Comparison of ENCODE assay signal across 8 cellular contexts in the genomic region with DNA sequence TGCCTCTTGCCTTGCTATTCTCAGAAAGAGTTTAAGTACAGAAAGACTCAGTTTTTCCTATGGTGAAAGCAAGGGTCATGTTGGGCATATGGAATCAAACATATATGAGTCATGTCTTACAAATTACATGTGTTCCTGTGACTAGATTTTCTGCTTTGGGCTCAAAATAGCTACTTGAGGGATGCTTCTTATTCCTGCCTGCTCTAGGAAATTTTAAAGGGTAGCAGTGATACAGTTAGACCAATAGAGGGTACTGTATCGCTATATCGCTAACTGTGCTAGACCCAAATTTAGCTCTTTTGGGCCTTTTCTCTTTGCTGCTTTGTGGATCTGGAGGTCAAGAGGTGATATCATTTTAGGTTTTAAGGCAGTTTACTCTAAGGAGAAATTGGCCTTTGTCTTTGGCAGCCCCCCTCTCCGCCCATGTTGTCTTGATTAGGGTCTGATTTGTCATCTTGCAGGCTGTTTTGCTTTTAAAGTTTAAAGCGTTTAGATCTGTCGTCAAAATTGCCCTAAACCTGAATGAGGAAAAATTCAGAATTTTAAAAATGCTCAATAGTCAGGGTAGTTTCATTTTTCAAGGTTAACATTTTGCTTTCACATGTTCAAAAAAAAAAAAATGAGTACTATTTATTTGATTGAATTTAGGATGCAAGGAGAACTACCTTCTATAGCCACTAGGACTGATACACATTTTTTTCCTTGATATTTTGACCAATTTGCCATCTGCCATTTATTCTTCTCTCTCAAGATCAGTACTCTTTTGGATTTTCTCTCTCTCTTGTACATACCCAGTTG. TPM values are rescaled to one million over a fixed set of nuclear protein-coding genes. Genes with fewer than 3 reads are reported as not detected.
DNase-seq lines count a peak whose midpoint lies in the region; ATAC-seq and TF ChIP-seq lines count a peak whose summit lies in the region.

No MANE protein-coding gene starts in this region.

- H3K27me3 ChIP-seq in Caco-2 (replicated peaks; ENCODE audit: control insufficient read depth, insufficient read depth, low read length): no peaks in the 10 kb centered on the region; the same call in 1 of the 2 replicates
- no peaks in the 10 kb centered on the region for H3K27me3 ChIP-seq in KMS-11 (ENCODE audit: insufficient read depth, low read depth)
- no peaks in the 10 kb centered on the region for H3K27me3 ChIP-seq in right lobe of liver

- TF ChIP-seq CTCF in Caco-2 (IDR thresholded peaks at IDR 0.05; ENCODE audit: insufficient read depth in 1 of 2, low read depth in 1 of 2, low read length in 1 of 2, severe bottlenecking in 1 of 2, unreplicated experiment in 1 of 2): peak; percentile 41 to 50
- TF ChIP-seq CTCF in KMS-11 (conservative IDR thresholded peaks at IDR 0.05; ENCODE audit: low read depth, low read length): peak; percentile 47
- TF ChIP-seq CTCF in right lobe of liver (IDR thresholded peaks at IDR 0.05): peak; percentile 27 to 51 (median 32)

- H3K36me3 ChIP-seq in Caco-2 (ENCODE audit: control insufficient read depth, insufficient read depth, low read length): no peaks in the 10 kb centered on the region
- H3K36me3 ChIP-seq in KMS-11 (ENCODE audit: insufficient read depth): no peaks in the 10 kb centered on the region
- H3K36me3 ChIP-seq in right lobe of liver: no peaks in the 10 kb centered on the region

- no peak overlapping the region for H3K9ac ChIP-seq in KMS-11

- H3K36me3 Mint-ChIP-seq in Caco-2 (ENCODE audit: insufficient read depth, unreplicated experiment): no peaks in the 10 kb centered on the region

- H3K79me2 ChIP-seq in KMS-11 (ENCODE audit: insufficient read depth, low read depth): peaks cover 89% of the 10 kb centered on the region

- peaks cover 49% of the 10 kb centered on the region for H3K4me1 Mint-ChIP-seq in Caco-2 (ENCODE audit: low read depth, unreplicated experiment)

- no peaks in the 10 kb centered on the region for H3K9me3 Mint-ChIP-seq in Caco-2 (ENCODE audit: unreplicated experiment)

- H3K4me1 ChIP-seq in Caco-2: peaks cover 34% of the 10 kb centered on the region
- peaks cover 47% of the 10 kb centered on the region for H3K4me1 ChIP-seq in KMS-11 (ENCODE audit: low read depth, poor library complexity, severe bottlenecking)
- peaks cover 0 to 45% (median 13%) of the 10 kb centered on the region in 4 donors for H3K4me1 ChIP-seq in right lobe of liver

- peaks cover 3% of the 10 kb centered on the region for H3K27me3 Mint-ChIP-seq in Caco-2 (ENCODE audit: insufficient read depth, unreplicated experiment)

- no peak for TF ChIP-seq POLR2A in right lobe of liver (IDR thresholded peaks at IDR 0.05)

- POLR2A ChIA-PET in Caco-2 (lab: Charles Lee): interaction anchor here (0.6 kb wide), 1 partner anchor 36 kb away, joined by 3 read pairs; no protein-coding TSS in a partner anchor

- no peak overlapping the region for H2AFZ ChIP-seq in KMS-11 (ENCODE audit: low read depth)

- no peak overlapping the region; the same call in 1 of the 2 replicates for H3K4me2 ChIP-seq in KMS-11

- H3K9me3 ChIP-seq in Caco-2 (no peaks in the 10 kb centered on the region), right lobe of liver (no peaks in the 10 kb centered on the region)

- DNase-seq in Caco-2: peak in 1 of 2 experiments; percentile 31
- peak; percentile 33 for DNase-seq in astrocyte of the hippocampus (ENCODE audit: low read depth, low spot score)
- no peak for DNase-seq in right lobe of liver
- no peak for DNase-seq in stimulated activated naive CD4-positive, alpha-beta T cell treated with Interleukin-2 at 50 U/mL for 16 hours (lab: John Stamatoyannopoulos, UW)
- no peak for DNase-seq in KG1 (lab: John Stamatoyannopoulos, UW)
- no peak for DNase-seq in middle frontal gyrus (ENCODE audit: extremely low spot score, low spot score)
- no peak for DNase-seq in Ammon's horn (ENCODE audit: low spot score)

- CTCF ChIA-PET in Caco-2 (lab: Charles Lee): interaction anchor here (0.6 to 2.2 kb wide), 14 partner anchors 9 to 1148 kb away, joined by 3 to 27 read pairs (median 5); partner anchors contain the start of genes DDX28, DUS2 and NFATC3

- no TSS peak for BruUV-seq in Caco-2 (replicated peaks; lab: Mats Ljungman, UMichigan)

- peaks cover 22% of the 10 kb centered on the region for H4K20me1 ChIP-seq in KMS-11 (ENCODE audit: insufficient read depth)

- WGBS in right lobe of liver (ENCODE audit: insufficient coverage, low coverage, low lambda C conversion rate, missing lambda C conversion rate): 66% methylated on average over 5 of the region's 5 CpGs

- H3K4me3 Mint-ChIP-seq in Caco-2 (ENCODE audit: unreplicated experiment): no peak overlapping the region

- H3K4me3 ChIP-seq in Caco-2 (ENCODE audit: low read depth, low read length) (no peak overlapping the region), KMS-11 (IDR thresholded peaks at IDR 0.05; ENCODE audit: insufficient read depth, low read depth, low read length) (no peak overlapping the region), right lobe of liver (no peak overlapping the region)

- ATAC-seq in right lobe of liver: peak; percentile 36 to 73 (median 52)

- intact Hi-C loops in Caco-2 (cut with micrococcal nuclease; ENCODE audit: unreplicated experiment): loop anchor here (1.0 kb wide), 2 partner anchors 22 to 135 kb away; no protein-coding TSS in a partner anchor
- intact Hi-C loops in right lobe of liver (cut with DNase I): no loop called here

- no peak overlapping the region for H3K27ac ChIP-seq in KMS-11
- H3K27ac ChIP-seq in right lobe of liver: no peak overlapping the region

- H3K27ac Mint-ChIP-seq in Caco-2 (ENCODE audit: unreplicated experiment): no peak overlapping the region

RNA-seq across cellular contexts. Expression of gene NFATC3, which starts 8.8 kb away (rescaled TPM):
- total RNA-seq in Caco-2 (2022) (40.0 and 43.9 TPM in 2 replicates), right lobe of liver (10 to 100 TPM; 19.9 to 30.1 (median 25.1) TPM)
